In genomic region chr5:180563994-180564393, GRCh38 we compare ENCODE assay signal across 29 cellular contexts. TPM values are rescaled to one million over a fixed set of nuclear protein-coding genes. Genes with fewer than 3 reads are reported as not detected.
DNase-seq lines count a peak whose midpoint lies in the region; ATAC-seq and TF ChIP-seq lines count a peak whose summit lies in the region.
"Had no signal": no experiment of that assay in that cellular context is flagged by ENCODE, and none has a peak within 500 bp of the region (broad histone marks: within the 10 kb centered on the region; RNA-seq: fewer than 3 reads in every experiment).

No MANE protein-coding gene starts in this region.

- peaks cover 45% of the 10 kb centered on the region for H3K4me1 Mint-ChIP-seq in activated CD8-positive, alpha-beta T cell treated with anti-CD3 and anti-CD28 coated beads for 36 hours (ENCODE audit: low read depth)
- H3K4me1 Mint-ChIP-seq in activated CD8-positive, alpha-beta T cell treated with anti-CD3 and anti-CD28 coated beads, Interleukin-2, amount 10 ng/mL, durations not matched to agents 7 days and 5 days (ENCODE audit: low read depth): peaks cover 25% of the 10 kb centered on the region
- H3K4me1 Mint-ChIP-seq in endothelial cell (ENCODE audit: unreplicated experiment): peaks cover 10% of the 10 kb centered on the region
- H3K4me1 Mint-ChIP-seq: endodermal cell had no signal

- DNase-seq in activated CD8-positive, alpha-beta T cell treated with anti-CD3 and anti-CD28 coated beads for 36 hours: peak; percentile 42
- DNase-seq in activated CD8-positive, alpha-beta T cell treated with anti-CD3 and anti-CD28 coated beads, Interleukin-2, amount 10 ng/mL, durations not matched to agents 7 days and 5 days: no peak
- DNase-seq in GM12865 (ENCODE audit: low read depth) (peak; percentile 10), endothelial cell (ENCODE audit: low spot score) (no peak), mucosa of descending colon (no peak), NCI-H510A (lab: John Stamatoyannopoulos, UW) (no peak)
- DNase-seq: activated CD4-positive, alpha-beta T cell treated with anti-CD3 and anti-CD28 coated beads for 4 hours; amniotic stem cell; BE2C; colonic mucosa; DMS53; endodermal cell; esophagus squamous epithelium; GDM1; left cardiac atrium; mammary epithelial cell; NCI-H1694 treated with DMSO at 0.1 percent for 48 hours; NCI-H526; right lobe of liver; T-helper 1 cell had no signal

- TF ChIP-seq CTCF in activated CD8-positive, alpha-beta T cell treated with anti-CD3 and anti-CD28 coated beads for 36 hours (IDR thresholded peaks at IDR 0.05): no peak
- TF ChIP-seq CTCF in GM12865 (IDR thresholded peaks at IDR 0.05; ENCODE audit: insufficient read depth, low read depth, low read length, missing control alignments) (no peak), endothelial cell (IDR thresholded peaks at IDR 0.05; ENCODE audit: unreplicated experiment) (no peak), mucosa of descending colon (IDR thresholded peaks at IDR 0.05) (no peak)

- H3K4me3 ChIP-seq in GM12865 (ENCODE audit: low read depth, low read length) (no peak overlapping the region), mucosa of descending colon (no peak overlapping the region)
- H3K4me3 ChIP-seq: breast epithelium, colonic mucosa, esophagus squamous epithelium, right lobe of liver, SJSA1 had no signal

- H3K36me3 ChIP-seq in KOPT-K1 (ENCODE audit: insufficient read depth, low read length) (peaks cover 67% of the 10 kb centered on the region), mucosa of descending colon (ENCODE audit: low read depth) (no peaks in the 10 kb centered on the region)

- no peaks in the 10 kb centered on the region for H3K4me1 ChIP-seq in mucosa of descending colon (ENCODE audit: low read depth)
- H3K4me1 ChIP-seq: BE2C, breast epithelium, colonic mucosa, esophagus squamous epithelium, right lobe of liver, SJSA1 had no signal

- H3K9me3 ChIP-seq in KOPT-K1 (ENCODE audit: insufficient read depth, low read length, poor library complexity, severe bottlenecking) (no peaks in the 10 kb centered on the region), mucosa of descending colon (no peaks in the 10 kb centered on the region)
- H3K9me3 ChIP-seq: BE2C, breast epithelium, colonic mucosa, esophagus squamous epithelium, right lobe of liver, SJSA1 had no signal

- POLR2A ChIA-PET in activated CD8-positive, alpha-beta T cell treated with anti-CD3 and anti-CD28 coated beads for 36 hours (lab: Charles Lee): no interaction called here
- POLR2A ChIA-PET in activated CD8-positive, alpha-beta T cell treated with anti-CD3 and anti-CD28 coated beads, Interleukin-2, amount 10 ng/mL, durations not matched to agents 7 days and 5 days (lab: Charles Lee): no interaction called here

- H3K27me3 Mint-ChIP-seq in activated CD8-positive, alpha-beta T cell treated with anti-CD3 and anti-CD28 coated beads for 36 hours: no peaks in the 10 kb centered on the region
- no peaks in the 10 kb centered on the region for H3K27me3 Mint-ChIP-seq in activated CD8-positive, alpha-beta T cell treated with anti-CD3 and anti-CD28 coated beads, Interleukin-2, amount 10 ng/mL, durations not matched to agents 7 days and 5 days (ENCODE audit: low read depth)
- H3K27me3 Mint-ChIP-seq in endothelial cell (ENCODE audit: unreplicated experiment): no peaks in the 10 kb centered on the region

- no peak overlapping the region for H3K4me3 Mint-ChIP-seq in activated CD8-positive, alpha-beta T cell treated with anti-CD3 and anti-CD28 coated beads for 36 hours
- H3K4me3 Mint-ChIP-seq in activated CD8-positive, alpha-beta T cell treated with anti-CD3 and anti-CD28 coated beads, Interleukin-2, amount 10 ng/mL, durations not matched to agents 7 days and 5 days: no peak overlapping the region
- H3K4me3 Mint-ChIP-seq in endothelial cell (ENCODE audit: unreplicated experiment): peak overlapping the region; percentile 0
- H3K4me3 Mint-ChIP-seq: endodermal cell had no signal

- H3K27ac ChIP-seq in KOPT-K1 (ENCODE audit: low read depth, low read length, poor library complexity, severe bottlenecking): peak overlapping the region; percentile 91
- H3K27ac ChIP-seq: breast epithelium, colonic mucosa, esophagus squamous epithelium, right lobe of liver, SJSA1 had no signal

- CTCF ChIA-PET in activated CD8-positive, alpha-beta T cell treated with anti-CD3 and anti-CD28 coated beads for 36 hours (lab: Charles Lee): no interaction called here
- CTCF ChIA-PET in activated CD8-positive, alpha-beta T cell treated with anti-CD3 and anti-CD28 coated beads, Interleukin-2, amount 10 ng/mL, durations not matched to agents 7 days and 5 days (lab: Charles Lee): no interaction called here

- intact Hi-C loops in activated CD8-positive, alpha-beta T cell treated with anti-CD3 and anti-CD28 coated beads for 36 hours (cut with micrococcal nuclease): no loop called here
- intact Hi-C loops in mucosa of descending colon (cut with DNase I, micrococcal nuclease): no loop called here

- no peak overlapping the region for H3K27ac Mint-ChIP-seq in activated CD8-positive, alpha-beta T cell treated with anti-CD3 and anti-CD28 coated beads for 36 hours
- H3K27ac Mint-ChIP-seq in activated CD8-positive, alpha-beta T cell treated with anti-CD3 and anti-CD28 coated beads, Interleukin-2, amount 10 ng/mL, durations not matched to agents 7 days and 5 days: no peak overlapping the region
- H3K27ac Mint-ChIP-seq in endothelial cell (ENCODE audit: unreplicated experiment): no peak overlapping the region
- H3K27ac Mint-ChIP-seq: activated T-helper 2 cell treated with anti-CD3 and anti-CD28 coated beads, Interferon-gamma antibody, Interleukin-2, Interleukin-4, amounts not matched to agents 10 μg/mL and 5 μg/mL and 100 μg/mL, durations not matched to agents 14 hours and 24 hours and 36 hours; endodermal cell had no signal

- ATAC-seq in activated CD8-positive, alpha-beta T cell treated with anti-CD3 and anti-CD28 coated beads for 36 hours: peak; percentile 70
- ATAC-seq in activated CD8-positive, alpha-beta T cell treated with anti-CD3 and anti-CD28 coated beads, Interleukin-2, amount 10 ng/mL, durations not matched to agents 7 days and 5 days: no peak
- ATAC-seq in HG03342 (IDR thresholded peaks at IDR 0.05; ENCODE audit: unreplicated experiment): no peak
- ATAC-seq in mucosa of descending colon: no peak
- ATAC-seq: HepG2, left cardiac atrium, right lobe of liver had no signal

- H3K36me3 Mint-ChIP-seq in activated CD8-positive, alpha-beta T cell treated with anti-CD3 and anti-CD28 coated beads for 36 hours (ENCODE audit: low read depth): peaks cover 62% of the 10 kb centered on the region
- peaks cover 72% of the 10 kb centered on the region for H3K36me3 Mint-ChIP-seq in activated CD8-positive, alpha-beta T cell treated with anti-CD3 and anti-CD28 coated beads, Interleukin-2, amount 10 ng/mL, durations not matched to agents 7 days and 5 days (ENCODE audit: low read depth)
- H3K36me3 Mint-ChIP-seq in endothelial cell (ENCODE audit: low read depth, unreplicated experiment): peaks cover 25% of the 10 kb centered on the region

- H3K9me3 Mint-ChIP-seq in activated CD8-positive, alpha-beta T cell treated with anti-CD3 and anti-CD28 coated beads for 36 hours: no peaks in the 10 kb centered on the region
- no peaks in the 10 kb centered on the region for H3K9me3 Mint-ChIP-seq in activated CD8-positive, alpha-beta T cell treated with anti-CD3 and anti-CD28 coated beads, Interleukin-2, amount 10 ng/mL, durations not matched to agents 7 days and 5 days (ENCODE audit: insufficient read depth)
- no peaks in the 10 kb centered on the region for H3K9me3 Mint-ChIP-seq in endothelial cell (ENCODE audit: unreplicated experiment)
- H3K9me3 Mint-ChIP-seq: activated T-helper 2 cell treated with anti-CD3 and anti-CD28 coated beads, Interferon-gamma antibody, Interleukin-2, Interleukin-4, amounts not matched to agents 10 μg/mL and 5 μg/mL and 100 μg/mL, durations not matched to agents 14 hours and 24 hours and 36 hours; endodermal cell had no signal

RNA-seq across cellular contexts. Expression of gene SCGB3A1, which starts 27.3 kb away (rescaled TPM):
- total RNA-seq in activated CD8-positive, alpha-beta T cell treated with anti-CD3 and anti-CD28 coated beads for 36 hours: not detected
- total RNA-seq in activated CD8-positive, alpha-beta T cell treated with anti-CD3 and anti-CD28 coated beads, Interleukin-2, amount 10 ng/mL, durations not matched to agents 7 days and 5 days: not detected
- total RNA-seq in endothelial cell (ENCODE audit: unreplicated experiment) (5.4 TPM), mucosa of descending colon (not detected)
- total RNA-seq: activated T-helper 2 cell treated with anti-CD3 and anti-CD28 coated beads, Interferon-gamma antibody, Interleukin-2, Interleukin-4, amounts not matched to agents 10 μg/mL and 5 μg/mL and 100 μg/mL, durations not matched to agents 14 hours and 24 hours and 36 hours; frontal cortex; HepG2; left cardiac atrium; mammary epithelial cell; posterior vena cava; SJSA1; temporal lobe had no signal

Comparison
In these comparisons a context has a peak if more than half of its experiments do, and no peak if none do; other contexts are left out.
1. DNase-seq: peak in activated CD8-positive, alpha-beta T cell treated with anti-CD3 and anti-CD28 coated beads for 36 hours (single experiment) and GM12865 (single experiment); none in activated CD8-positive, alpha-beta T cell treated with anti-CD3 and anti-CD28 coated beads, Interleukin-2, amount 10 ng/mL, durations not matched to agents 7 days and 5 days (single experiment), endothelial cell (single experiment), mucosa of descending colon (0 of 3) and NCI-H510A (single experiment).